Comparison of ENCODE assay signal across 8 cellular contexts in the genomic region with DNA sequence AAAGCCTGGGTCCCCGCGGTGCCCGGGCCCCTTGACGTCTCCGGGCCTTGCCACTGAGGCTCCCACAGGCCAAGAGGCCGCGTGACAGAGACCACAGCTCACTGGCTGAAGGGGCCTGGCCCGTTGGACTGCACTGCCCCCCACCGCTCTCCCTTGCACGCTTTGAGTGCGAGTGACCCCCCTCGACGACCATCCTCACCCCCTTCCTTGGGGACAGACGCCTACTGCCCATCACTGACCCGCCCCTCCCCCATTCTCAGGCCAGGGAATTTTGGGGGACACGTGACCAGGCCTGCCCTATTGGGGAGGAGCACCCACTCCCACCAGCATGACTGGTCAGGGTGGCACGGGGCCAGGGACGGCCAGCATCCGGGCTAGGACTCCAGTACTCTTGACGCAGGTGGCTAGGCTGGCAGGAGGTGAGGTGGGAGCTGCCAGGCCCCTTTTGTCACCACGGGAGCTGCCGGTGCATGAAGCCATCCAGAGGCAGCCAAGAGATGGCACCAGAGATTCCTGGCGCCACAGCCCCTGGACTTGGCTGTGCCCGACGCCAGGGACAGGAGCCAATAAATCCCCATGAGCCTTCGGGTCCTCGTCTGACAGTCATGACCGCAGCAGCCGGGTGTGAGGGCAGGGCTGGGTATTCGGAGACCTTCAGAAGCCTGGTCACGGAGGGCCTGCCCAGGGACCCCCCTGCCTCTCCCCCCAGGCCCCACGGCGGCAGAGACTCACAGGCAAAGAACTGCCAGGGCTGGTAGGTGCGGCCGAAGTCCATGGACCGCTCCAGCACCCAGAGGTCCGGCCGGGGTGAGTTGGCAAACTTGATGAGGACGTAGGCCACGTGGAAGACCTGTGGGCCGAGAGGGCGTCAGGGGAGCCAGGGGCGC. TPM values are rescaled to one million over a fixed set of nuclear protein-coding genes. Genes with fewer than 3 reads are reported as not detected.
DNase-seq lines count a peak whose midpoint lies in the region; ATAC-seq and TF ChIP-seq lines count a peak whose summit lies in the region.
"Had no signal": no experiment of that assay in that cellular context is flagged by ENCODE, and none has a peak within 500 bp of the region (broad histone marks: within the 10 kb centered on the region; RNA-seq: fewer than 3 reads in every experiment).

No MANE protein-coding gene starts in this region.

- peak; percentile 75 to 80 for TF ChIP-seq RAD21 in liver (IDR thresholded peaks at IDR 0.05)

- TF ChIP-seq EP300 in upper lobe of left lung (IDR thresholded peaks at IDR 0.05): no peak

- no peaks in the 10 kb centered on the region for H3K4me1 Mint-ChIP-seq in immature natural killer cell

- H3K27me3 Mint-ChIP-seq in immature natural killer cell (ENCODE audit: low read depth in 3 of 3): peaks cover 0 to 11% (median 0%) of the 10 kb centered on the region in 3 donors

- H3K4me3 ChIP-seq in liver (ENCODE audit: low read depth in 1 of 3, low read length in 3 of 3) (peak overlapping the region in 1 of 3 donors; percentile 23), upper lobe of left lung (no peak overlapping the region)

- H3K9me3 ChIP-seq in liver (ENCODE audit: control insufficient read depth in 4 of 4, low read length in 3 of 4) (no peaks in the 10 kb centered on the region), upper lobe of left lung (no peaks in the 10 kb centered on the region)

- peaks cover 0 to 4% (median 0%) of the 10 kb centered on the region in 3 donors for H3K36me3 Mint-ChIP-seq in immature natural killer cell

- in situ Hi-C loops in KBM-7 (cut with MboI; ENCODE audit: low pct_unique_long_range_greater_than_20kb, low sequenced_read_pairs): no loop called here

- H3K4me1 ChIP-seq in liver (ENCODE audit: control insufficient read depth in 4 of 4, insufficient read depth in 4 of 4, low read length in 3 of 4): peaks cover 40 to 56% (median 48%) of the 10 kb centered on the region in 4 donors
- H3K4me1 ChIP-seq in upper lobe of left lung: peaks cover 34 to 59% (median 52%) of the 10 kb centered on the region in 4 donors

- TF ChIP-seq CTCF in liver (IDR thresholded peaks at IDR 0.05; ENCODE audit: low read depth, low read length, missing input control) (peak; percentile 45), upper lobe of left lung (IDR thresholded peaks at IDR 0.05) (peak in 3 of 6 experiments; percentile 7 to 30 (median 16))

- H3K4me3 Mint-ChIP-seq in immature natural killer cell: no peak overlapping the region
- H3K4me3 Mint-ChIP-seq: activated T-helper 1 cell treated with anti-CD3 and anti-CD28 coated beads, Interleukin-12 subunit alpha, Interleukin-12 subunit beta, Interleukin-2, Interleukin-4 antibody, amounts not matched to agents 30 ng/mL and 10 ng/mL and 1 ng/mL, durations not matched to agents 14 hours and 24 hours and 36 hours had no signal

- peak; percentile 47 for DNase-seq in NCI-H2107 treated with DMSO at 0.1 percent for 48 hours (lab: John Stamatoyannopoulos, UW; ENCODE audit: unreplicated experiment)
- peak; percentile 82 to 97 for DNase-seq in cerebellar nuclear complex (lab: John Stamatoyannopoulos, UW)
- peak in 1 of 2 donors; percentile 88 for DNase-seq in upper lobe of left lung
- no peak for DNase-seq in RKO (ENCODE audit: low spot score)
- no peak for DNase-seq in KBM-7
- DNase-seq in immature natural killer cell: no peak

- no peak overlapping the region for H3K9ac ChIP-seq in liver (ENCODE audit: low read depth in 1 of 2, low read length in 2 of 2)

- 47% methylated on average over 43 of the region's 43 CpGs for WGBS in liver
- WGBS in upper lobe of left lung, 2 donors: 75 to 78% methylated on average over 31 to 41 of the region's 43 CpGs

- H3K27ac Mint-ChIP-seq in immature natural killer cell: no peak overlapping the region
- H3K27ac Mint-ChIP-seq: activated T-helper 1 cell treated with anti-CD3 and anti-CD28 coated beads, Interleukin-12 subunit alpha, Interleukin-12 subunit beta, Interleukin-2, Interleukin-4 antibody, amounts not matched to agents 30 ng/mL and 10 ng/mL and 1 ng/mL, durations not matched to agents 14 hours and 24 hours and 36 hours had no signal

- peaks cover 0 to 6% (median 0%) of the 10 kb centered on the region in 6 donors for H3K9me3 Mint-ChIP-seq in immature natural killer cell

- H3K27me3 ChIP-seq in liver (ENCODE audit: control insufficient read depth in 4 of 4, insufficient read depth in 4 of 4, low read length in 3 of 4): no peaks in the 10 kb centered on the region
- no peaks in the 10 kb centered on the region for H3K27me3 ChIP-seq in upper lobe of left lung

- H3K36me3 ChIP-seq in liver (ENCODE audit: control insufficient read depth in 4 of 4, insufficient read depth in 3 of 4, low read depth in 1 of 4, low read length in 3 of 4) (peaks cover 0 to 5% (median 3%) of the 10 kb centered on the region in 4 donors), upper lobe of left lung (peaks cover 4 to 63% (median 27%) of the 10 kb centered on the region in 4 donors)

- H3K27ac ChIP-seq in liver (ENCODE audit: low read depth in 1 of 2, low read length in 2 of 2) (peak overlapping the region; percentile 84 to 88), upper lobe of left lung (peak overlapping the region; percentile 62 to 98 (median 94))

- TF ChIP-seq POLR2A in upper lobe of left lung (IDR thresholded peaks at IDR 0.05): no peak

- ATAC-seq in upper lobe of left lung (ENCODE audit: low FRiP score in 2 of 2): no peak

TF ChIP-seq in liver, 16 proteins besides CTCF, POLR2A, EP300 and RAD21 (continues in another document):
- no peak for TF ChIP-seq EGR1 (IDR thresholded peaks at IDR 0.05; ENCODE audit: low read depth in 2 of 2)
- peak; percentile 84 for TF ChIP-seq SP1 (IDR thresholded peaks at IDR 0.05)
- TF ChIP-seq JUND (IDR thresholded peaks at IDR 0.05): peak in 1 of 2 donors; percentile 24
- TF ChIP-seq NR2F2 (IDR thresholded peaks at IDR 0.05): peak; percentile 23
- TF ChIP-seq, protein P1, sequence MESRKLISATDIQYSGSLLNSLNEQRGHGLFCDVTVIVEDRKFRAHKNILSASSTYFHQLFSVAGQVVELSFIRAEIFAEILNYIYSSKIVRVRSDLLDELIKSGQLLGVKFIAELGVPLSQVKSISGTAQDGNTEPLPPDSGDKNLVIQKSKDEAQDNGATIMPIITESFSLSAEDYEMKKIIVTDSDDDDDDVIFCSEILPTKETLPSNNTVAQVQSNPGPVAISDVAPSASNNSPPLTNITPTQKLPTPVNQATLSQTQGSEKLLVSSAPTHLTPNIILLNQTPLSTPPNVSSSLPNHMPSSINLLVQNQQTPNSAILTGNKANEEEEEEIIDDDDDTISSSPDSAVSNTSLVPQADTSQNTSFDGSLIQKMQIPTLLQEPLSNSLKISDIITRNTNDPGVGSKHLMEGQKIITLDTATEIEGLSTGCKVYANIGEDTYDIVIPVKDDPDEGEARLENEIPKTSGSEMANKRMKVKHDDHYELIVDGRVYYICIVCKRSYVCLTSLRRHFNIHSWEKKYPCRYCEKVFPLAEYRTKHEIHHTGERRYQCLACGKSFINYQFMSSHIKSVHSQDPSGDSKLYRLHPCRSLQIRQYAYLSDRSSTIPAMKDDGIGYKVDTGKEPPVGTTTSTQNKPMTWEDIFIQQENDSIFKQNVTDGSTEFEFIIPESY (IDR thresholded peaks at IDR 0.05): no peak
- TF ChIP-seq GABPA (IDR thresholded peaks at IDR 0.05 in 1 of 2, conservative IDR thresholded peaks at IDR 0.05 in 1 of 2): peak in 1 of 2 donors; percentile 66
- TF ChIP-seq RXRA (IDR thresholded peaks at IDR 0.05): peak; percentile 52 to 83
- TF ChIP-seq, protein P2, sequence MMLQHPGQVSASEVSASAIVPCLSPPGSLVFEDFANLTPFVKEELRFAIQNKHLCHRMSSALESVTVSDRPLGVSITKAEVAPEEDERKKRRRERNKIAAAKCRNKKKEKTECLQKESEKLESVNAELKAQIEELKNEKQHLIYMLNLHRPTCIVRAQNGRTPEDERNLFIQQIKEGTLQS (IDR thresholded peaks at IDR 0.05): no peak

RNA-seq across cellular contexts. Expression of a gene that starts 14.5 kb away (rescaled TPM):
- 10 to 100 TPM in 1 of 2 donors, 1 to 10 TPM in 1; 3.6 to 40.2 TPM for total RNA-seq in liver
- 10 to 100 TPM; 13.4 to 13.9 TPM for polyA plus RNA-seq in liver
- total RNA-seq in upper lobe of left lung: 1,000 to 10,000 TPM in 1 of 6 donors, 100 to 1,000 TPM in 5; 176 to 1,019 (median 307) TPM
- polyA plus RNA-seq in immature natural killer cell: under 1 TPM in 1 of 3 donors, not detected in 2; 0.30 TPM

RNA-seq across cellular contexts. Expression of a gene that starts 34.3 kb away (rescaled TPM):
- total RNA-seq in liver: 100 to 1,000 TPM; 378 to 499 TPM
- 1,000 to 10,000 TPM in 1 of 2 donors, 100 to 1,000 TPM in 1; 278 to 1,588 TPM for polyA plus RNA-seq in liver
- total RNA-seq in upper lobe of left lung: 1,000 to 10,000 TPM in 3 of 6 donors, 100 to 1,000 TPM in 2, 10 to 100 TPM in 1; 94.6 to 1,381 (median 998) TPM
- 1,000 to 10,000 TPM in 2 of 3 donors, 100 to 1,000 TPM in 1; 743 to 1,716 (median 1,008) TPM for polyA plus RNA-seq in immature natural killer cell

RNA-seq across cellular contexts. Expression of a gene that starts 49.8 kb away (rescaled TPM):
- 10 to 100 TPM; 45.3 to 70.9 TPM for total RNA-seq in liver
- 10 to 100 TPM; 83.8 to 91.0 TPM for polyA plus RNA-seq in liver
- total RNA-seq in upper lobe of left lung: 100 to 1,000 TPM in 2 of 6 donors, 10 to 100 TPM in 4; 57.6 to 158 (median 91.6) TPM
- polyA plus RNA-seq in immature natural killer cell: 100 to 1,000 TPM in 2 of 3 donors, 10 to 100 TPM in 1; 97.2 to 132 (median 108) TPM

RNA-seq across cellular contexts. Expression of a gene that starts 54.4 kb away (rescaled TPM):
- total RNA-seq in liver: 1 to 10 TPM; 2.0 to 3.2 TPM
- polyA plus RNA-seq in liver: 1 to 10 TPM in 1 of 2 donors, under 1 TPM in 1; 0.92 to 2.0 TPM
- total RNA-seq in upper lobe of left lung: 1 to 10 TPM; 2.2 to 5.2 (median 4.0) TPM
- polyA plus RNA-seq in immature natural killer cell: 1 to 10 TPM; 1.3 to 2.6 (median 2.5) TPM

Comparison
In these comparisons a context has a peak if more than half of its experiments do, and no peak if none do; other contexts are left out.
1. DNase-seq: peak in NCI-H2107 treated with DMSO at 0.1 percent for 48 hours (single experiment) and cerebellar nuclear complex (2 of 2); none in RKO (single experiment), KBM-7 (single experiment) and immature natural killer cell (0 of 3).
2. RNA of a gene that starts 14.5 kb away (total RNA-seq): 176 to 1,019 TPM in upper lobe of left lung; 3.6 to 40.2 TPM in liver; every median in the first group is over 4 times any median in the second.